Comparison of ENCODE assay signal across 2 cellular contexts in genomic region chr2:238108423-238109201, GRCh38.
TF ChIP-seq lines count a peak whose summit lies in the region.

No MANE protein-coding gene starts in this region.

TF ChIP-seq in K562, 482 proteins besides CTCF, POLR2A, EP300 and RAD21:
- TF ChIP-seq GABPA (tag; conservative IDR thresholded peaks at IDR 0.05; ENCODE audit: low read depth) (no peak), CUX1 (CRISPR knock-in tag; IDR thresholded peaks at IDR 0.05) (no peak), STAG1 (CRISPR knock-in tag; IDR thresholded peaks at IDR 0.05; ENCODE audit: borderline replicate concordance) (no peak), HNRNPK (IDR thresholded peaks at IDR 0.05; ENCODE audit: low read depth, low read length, poor library complexity, severe bottlenecking) (no peak), USF1 (CRISPR knock-in tag; IDR thresholded peaks at IDR 0.05) (no peak), HMG20A (CRISPR knock-in tag; conservative IDR thresholded peaks at IDR 0.05) (no peak), ELF1 (tag; IDR thresholded peaks at IDR 0.05) (no peak), ZBTB43 (CRISPR knock-in tag; IDR thresholded peaks at IDR 0.05) (no peak), PCBP2 (IDR thresholded peaks at IDR 0.05; ENCODE audit: low read depth, low read length, poor library complexity, severe bottlenecking) (no peak), ZNF282 (CRISPR knock-in tag; IDR thresholded peaks at IDR 0.05) (no peak), GTF2B (IDR thresholded peaks at IDR 0.05; ENCODE audit: extremely low read depth, insufficient read length) (no peak), SIN3A (IDR thresholded peaks at IDR 0.05; ENCODE audit: borderline replicate concordance in 2 of 2, control insufficient read depth in 1 of 2, low read depth in 2 of 2, low read length in 2 of 2) (no peak), SUPT5H (IDR thresholded peaks at IDR 0.05) (no peak), ZNF347 (CRISPR knock-in tag; IDR thresholded peaks at IDR 0.05; ENCODE audit: low read depth) (no peak), MCM5 (IDR thresholded peaks at IDR 0.05; ENCODE audit: low read depth) (no peak), CREB3 (tag; conservative IDR thresholded peaks at IDR 0.05; ENCODE audit: low read depth) (no peak), ZNF224 (CRISPR knock-in tag; IDR thresholded peaks at IDR 0.05) (no peak), SRSF9 (IDR thresholded peaks at IDR 0.05; ENCODE audit: borderline replicate concordance, low read depth, low read length) (no peak), FOS (IDR thresholded peaks at IDR 0.05; ENCODE audit: extremely low read depth, insufficient read length) (no peak), ZNF644 (tag; IDR thresholded peaks at IDR 0.05; ENCODE audit: low read depth) (no peak)

TF ChIP-seq in HEK293T, 16 proteins besides CTCF, POLR2A, EP300 and RAD21:
- TF ChIP-seq SP1 (IDR thresholded peaks at IDR 0.05) (no peak), HDGF (IDR thresholded peaks at IDR 0.05; ENCODE audit: borderline replicate concordance) (no peak), FOXM1 (IDR thresholded peaks at IDR 0.05; ENCODE audit: borderline replicate concordance) (no peak), ELF4 (IDR thresholded peaks at IDR 0.05) (no peak), NFRKB (IDR thresholded peaks at IDR 0.05) (no peak), ARNT (IDR thresholded peaks at IDR 0.05) (no peak), CTBP1 (IDR thresholded peaks at IDR 0.05; ENCODE audit: borderline replicate concordance) (no peak), PKNOX1 (IDR thresholded peaks at IDR 0.05) (no peak), TARDBP (IDR thresholded peaks at IDR 0.05) (no peak), FOXK2 (IDR thresholded peaks at IDR 0.05) (no peak), SUZ12 (IDR thresholded peaks at IDR 0.05) (no peak), ZNF384 (IDR thresholded peaks at IDR 0.05) (no peak), FOXA1 (IDR thresholded peaks at IDR 0.05) (no peak), BHLHE40 (IDR thresholded peaks at IDR 0.05; ENCODE audit: borderline replicate concordance) (no peak), L3MBTL2 (conservative IDR thresholded peaks at IDR 0.05) (no peak), LEF1 (IDR thresholded peaks at IDR 0.05; ENCODE audit: borderline replicate concordance) (no peak)
